9 cellular contexts compared by ENCODE assay signal in genomic region chr17:43212641-43213490, GRCh38. TPM values are rescaled to one million over a fixed set of nuclear protein-coding genes. Genes with fewer than 3 reads are reported as not detected.
A peak's percentile ranks its signal among the peaks of the same experiment; 100 is the strongest.
DNase-seq lines count a peak whose midpoint lies in the region; ATAC-seq and TF ChIP-seq lines count a peak whose summit lies in the region.
"Had no signal": no experiment of that assay in that cellular context is flagged by ENCODE, and none has a peak within 500 bp of the region (broad histone marks: within the 10 kb centered on the region; RNA-seq: fewer than 3 reads in every experiment).

No MANE protein-coding gene starts in this region.

- peak overlapping the region; percentile 84; the same call in 1 of the 2 replicates for H3K9ac ChIP-seq in iPS-20b (ENCODE audit: low read depth, low read length)

- peak overlapping the region; percentile 95 for H3K4me3 Mint-ChIP-seq in activated CD4-positive, alpha-beta T cell treated with anti-CD3 and anti-CD28 coated beads, Interleukin-2, amount 10 ng/mL, durations not matched to agents 7 days and 5 days
- peak overlapping the region; percentile 90 for H3K4me3 Mint-ChIP-seq in activated CD8-positive, alpha-beta T cell treated with anti-CD3 and anti-CD28 coated beads, Interleukin-2, amount 10 ng/mL, durations not matched to agents 7 days and 5 days

- H3K36me3 ChIP-seq in iPS-20b (ENCODE audit: insufficient read depth, low read depth, low read length) (peaks cover 4% of the 10 kb centered on the region; the same call in 1 of the 2 replicates), tibial artery (peaks cover 10 to 50% (median 40%) of the 10 kb centered on the region in 3 donors)

- no peaks in the 10 kb centered on the region for H3K9me3 Mint-ChIP-seq in activated CD4-positive, alpha-beta T cell treated with anti-CD3 and anti-CD28 coated beads, Interleukin-2, amount 10 ng/mL, durations not matched to agents 7 days and 5 days
- no peaks in the 10 kb centered on the region for H3K9me3 Mint-ChIP-seq in activated CD8-positive, alpha-beta T cell treated with anti-CD3 and anti-CD28 coated beads, Interleukin-2, amount 10 ng/mL, durations not matched to agents 7 days and 5 days (ENCODE audit: insufficient read depth)

- intact Hi-C loops in tibial artery (cut with DNase I; ENCODE audit: low total_unique reads), result loop anchor here (5.0 kb wide), 1 partner anchor 124 kb away; no protein-coding TSS in a partner anchor

- peaks cover 49% of the 10 kb centered on the region for H3K4me1 Mint-ChIP-seq in activated CD4-positive, alpha-beta T cell treated with anti-CD3 and anti-CD28 coated beads, Interleukin-2, amount 10 ng/mL, durations not matched to agents 7 days and 5 days
- H3K4me1 Mint-ChIP-seq in activated CD8-positive, alpha-beta T cell treated with anti-CD3 and anti-CD28 coated beads, Interleukin-2, amount 10 ng/mL, durations not matched to agents 7 days and 5 days (ENCODE audit: low read depth), result peaks cover 40% of the 10 kb centered on the region

- H3K36me3 Mint-ChIP-seq in activated CD4-positive, alpha-beta T cell treated with anti-CD3 and anti-CD28 coated beads, Interleukin-2, amount 10 ng/mL, durations not matched to agents 7 days and 5 days (ENCODE audit: low read depth), result peaks cover 34% of the 10 kb centered on the region
- H3K36me3 Mint-ChIP-seq in activated CD8-positive, alpha-beta T cell treated with anti-CD3 and anti-CD28 coated beads, Interleukin-2, amount 10 ng/mL, durations not matched to agents 7 days and 5 days (ENCODE audit: low read depth), result peaks cover 28% of the 10 kb centered on the region

- CTCF ChIA-PET in activated CD4-positive, alpha-beta T cell treated with anti-CD3 and anti-CD28 coated beads, Interleukin-2, amount 10 ng/mL, durations not matched to agents 7 days and 5 days (lab: Charles Lee), result interaction anchor here (0.5 to 3.1 kb wide), 9 partner anchors 10 to 201 kb away, joined by 3 to 11 read pairs (median 5); no protein-coding TSS in a partner anchor
- CTCF ChIA-PET in activated CD8-positive, alpha-beta T cell treated with anti-CD3 and anti-CD28 coated beads, Interleukin-2, amount 10 ng/mL, durations not matched to agents 7 days and 5 days (lab: Charles Lee), result interaction anchor here (0.7 to 1.9 kb wide), 11 partner anchors 9 to 103 kb away, joined by 3 to 16 read pairs (median 5); partner anchors contain the start of gene NBR1

- no peak overlapping the region for H3K27ac ChIP-seq in iPS-20b (ENCODE audit: low read length)
- H3K27ac ChIP-seq in tibial artery, result peak overlapping the region; percentile 75

- POLR2A ChIA-PET in activated CD4-positive, alpha-beta T cell treated with anti-CD3 and anti-CD28 coated beads, Interleukin-2, amount 10 ng/mL, durations not matched to agents 7 days and 5 days (lab: Charles Lee), result interaction anchor here (0.6 to 2.7 kb wide), 4 partner anchors 9 to 103 kb away, joined by 3 to 17 read pairs (median 4); no protein-coding TSS in a partner anchor
- POLR2A ChIA-PET in activated CD8-positive, alpha-beta T cell treated with anti-CD3 and anti-CD28 coated beads, Interleukin-2, amount 10 ng/mL, durations not matched to agents 7 days and 5 days (lab: Charles Lee), result interaction anchor here (1.3 to 11.7 kb wide), 6 partner anchors 11 to 148 kb away, joined by 4 to 253 read pairs (median 8); partner anchors contain the start of genes BRCA1 and NBR1

- no peaks in the 10 kb centered on the region for H3K9me3 ChIP-seq in iPS-20b (ENCODE audit: insufficient read depth, low read depth, low read length)
- H3K9me3 ChIP-seq in tibial artery, result no peaks in the 10 kb centered on the region

- H3K27me3 Mint-ChIP-seq in activated CD4-positive, alpha-beta T cell treated with anti-CD3 and anti-CD28 coated beads, Interleukin-2, amount 10 ng/mL, durations not matched to agents 7 days and 5 days, result no peaks in the 10 kb centered on the region
- no peaks in the 10 kb centered on the region for H3K27me3 Mint-ChIP-seq in activated CD8-positive, alpha-beta T cell treated with anti-CD3 and anti-CD28 coated beads, Interleukin-2, amount 10 ng/mL, durations not matched to agents 7 days and 5 days (ENCODE audit: low read depth)

- peak; percentile 9 for DNase-seq in activated CD4-positive, alpha-beta T cell treated with anti-CD3 and anti-CD28 coated beads, Interleukin-2, amount 10 ng/mL, durations not matched to agents 7 days and 5 days
- DNase-seq in activated CD4-positive, alpha-beta T cell treated with anti-CD3 and anti-CD28 coated beads, Interleukin-2, amount 50 U/mL, for 4 hours, result no peak
- DNase-seq in activated CD8-positive, alpha-beta T cell treated with anti-CD3 and anti-CD28 coated beads, Interleukin-2, amount 10 ng/mL, durations not matched to agents 7 days and 5 days, result no peak
- DNase-seq in tibial artery (no peak), cerebellar cortex (ENCODE audit: low spot score) (no peak), HUDEP-2 (lab: John Stamatoyannopoulos, UW; ENCODE audit: unreplicated experiment in 76 of 76) (no peak)

- H3K27ac Mint-ChIP-seq in activated CD4-positive, alpha-beta T cell treated with anti-CD3 and anti-CD28 coated beads, Interleukin-2, amount 10 ng/mL, durations not matched to agents 7 days and 5 days, result peak overlapping the region; percentile 87
- peak overlapping the region; percentile 82 for H3K27ac Mint-ChIP-seq in activated CD8-positive, alpha-beta T cell treated with anti-CD3 and anti-CD28 coated beads, Interleukin-2, amount 10 ng/mL, durations not matched to agents 7 days and 5 days

- H3K4me3 ChIP-seq in iPS-20b (ENCODE audit: low read length) (peak overlapping the region; percentile 89), tibial artery (peak overlapping the region; percentile 57 to 58)

- H3K27me3 ChIP-seq in iPS-20b (ENCODE audit: insufficient read depth, low read length), result no peaks in the 10 kb centered on the region
- H3K27me3 ChIP-seq in tibial artery, result no peaks in the 10 kb centered on the region

- no peak for ATAC-seq in activated CD8-positive, alpha-beta T cell treated with anti-CD3 and anti-CD28 coated beads, Interleukin-2, amount 10 ng/mL, durations not matched to agents 7 days and 5 days
- no peak for ATAC-seq in HG02852 (IDR thresholded peaks at IDR 0.05; ENCODE audit: unreplicated experiment)

- H3K4me1 ChIP-seq in iPS-20b (ENCODE audit: insufficient read depth, low read length) (no peaks in the 10 kb centered on the region), tibial artery (peaks cover 0 to 21% (median 17%) of the 10 kb centered on the region in 4 donors)

- TF ChIP-seq CTCF in tibial artery (IDR thresholded peaks at IDR 0.05), result no peak

RNA-seq across cellular contexts. Expression of gene TMEM106A, which starts 1.2 kb away (rescaled TPM):
- 10 to 100 TPM; 11.7 to 11.8 TPM for total RNA-seq in activated CD4-positive, alpha-beta T cell treated with anti-CD3 and anti-CD28 coated beads, Interleukin-2, amount 10 ng/mL, durations not matched to agents 7 days and 5 days
- 10 to 100 TPM; 10.1 to 12.4 TPM for total RNA-seq in activated CD8-positive, alpha-beta T cell treated with anti-CD3 and anti-CD28 coated beads, Interleukin-2, amount 10 ng/mL, durations not matched to agents 7 days and 5 days

RNA-seq across cellular contexts. Expression of gene CCDC200, which starts 15.6 kb away (rescaled TPM):
- not detected for total RNA-seq in activated CD4-positive, alpha-beta T cell treated with anti-CD3 and anti-CD28 coated beads, Interleukin-2, amount 10 ng/mL, durations not matched to agents 7 days and 5 days
- not detected for total RNA-seq in activated CD8-positive, alpha-beta T cell treated with anti-CD3 and anti-CD28 coated beads, Interleukin-2, amount 10 ng/mL, durations not matched to agents 7 days and 5 days
- total RNA-seq: subcutaneous adipose tissue had no signal

RNA-seq across cellular contexts. Expression of gene RNU2-1, which starts 20.9 kb away (rescaled TPM):
- total RNA-seq in activated CD4-positive, alpha-beta T cell treated with anti-CD3 and anti-CD28 coated beads, Interleukin-2, amount 10 ng/mL, durations not matched to agents 7 days and 5 days, result 1,000 to 10,000 TPM; 5,823 to 8,052 TPM
- 1,000 to 10,000 TPM; 4,963 to 6,708 TPM for total RNA-seq in activated CD8-positive, alpha-beta T cell treated with anti-CD3 and anti-CD28 coated beads, Interleukin-2, amount 10 ng/mL, durations not matched to agents 7 days and 5 days
- total RNA-seq: subcutaneous adipose tissue had no signal

RNA-seq across cellular contexts. Expression of gene NBR1, which starts 41.9 kb away (rescaled TPM):
- total RNA-seq in activated CD4-positive, alpha-beta T cell treated with anti-CD3 and anti-CD28 coated beads, Interleukin-2, amount 10 ng/mL, durations not matched to agents 7 days and 5 days, result 10 to 100 TPM; 53.9 to 54.3 TPM
- 10 to 100 TPM; 40.9 to 41.3 TPM for total RNA-seq in activated CD8-positive, alpha-beta T cell treated with anti-CD3 and anti-CD28 coated beads, Interleukin-2, amount 10 ng/mL, durations not matched to agents 7 days and 5 days
